13 cellular contexts compared by ENCODE assay signal in genomic region chr6:163459007-163459406, GRCh38. TPM values are rescaled to one million over a fixed set of nuclear protein-coding genes. Genes with fewer than 3 reads are reported as not detected.
DNase-seq lines count a peak whose midpoint lies in the region; ATAC-seq and TF ChIP-seq lines count a peak whose summit lies in the region.
"Had no signal": no experiment of that assay in that cellular context is flagged by ENCODE, and none has a peak within 500 bp of the region (broad histone marks: within the 10 kb centered on the region; RNA-seq: fewer than 3 reads in every experiment).

No MANE protein-coding gene starts in this region.

- intact Hi-C loops in CD14-positive monocyte (cut with micrococcal nuclease) = loop anchor here in 1 of 2 donors (5.0 kb wide), 1 partner anchor 37 kb away; no protein-coding TSS in a partner anchor
- intact Hi-C loops in aorta (cut with DNase I) = no loop called here

- H3K27ac ChIP-seq in GM23248 (peak overlapping the region; percentile 80), brain microvascular endothelial cell (peak overlapping the region; percentile 61), aorta (ENCODE audit: low read depth in 1 of 2, low read length in 2 of 2) (no peak overlapping the region), WERI-Rb-1 (no peak overlapping the region)

- H3K36me3 ChIP-seq in GM23248 (ENCODE audit: low read depth) = no peaks in the 10 kb centered on the region
- no peaks in the 10 kb centered on the region for H3K36me3 ChIP-seq in brain microvascular endothelial cell (replicated peaks)
- H3K36me3 ChIP-seq in aorta (ENCODE audit: control insufficient read depth in 1 of 2, insufficient read depth in 2 of 2, low read length in 1 of 2) = no peaks in the 10 kb centered on the region
- H3K36me3 ChIP-seq in WERI-Rb-1 = no peaks in the 10 kb centered on the region; the same call in 1 of the 2 replicates

- peak overlapping the region; percentile 99 for H3K4me2 ChIP-seq in GM23248 (ENCODE audit: unreplicated experiment)

- no peak overlapping the region for H3K4me3 Mint-ChIP-seq in CD14-positive monocyte
- H3K4me3 Mint-ChIP-seq in neural crest cell = no peak overlapping the region

- H3K9me2 ChIP-seq in GM23248 (ENCODE audit: insufficient read depth) = no peaks in the 10 kb centered on the region

- TF ChIP-seq CTCF in CD14-positive monocyte (IDR thresholded peaks at IDR 0.05) = no peak
- no peak for TF ChIP-seq CTCF in brain microvascular endothelial cell (IDR thresholded peaks at IDR 0.05; ENCODE audit: low read depth, low read length, missing control alignments)
- no peak for TF ChIP-seq CTCF in neural crest cell (conservative IDR thresholded peaks at IDR 0.05)
- TF ChIP-seq CTCF in WERI-Rb-1 (IDR thresholded peaks at IDR 0.05; ENCODE audit: low read depth, low read length) = no peak

- peaks cover 62% of the 10 kb centered on the region for H3F3A ChIP-seq in GM23248 (ENCODE audit: insufficient read depth)

- H3K4me3 ChIP-seq in GM23248 (no peak overlapping the region), brain microvascular endothelial cell (ENCODE audit: low read depth, low read length) (no peak overlapping the region), aorta (ENCODE audit: low read length in 2 of 2) (no peak overlapping the region), WERI-Rb-1 (ENCODE audit: low read depth, low read length) (no peak overlapping the region)

- no peaks in the 10 kb centered on the region for H3K27me3 Mint-ChIP-seq in CD14-positive monocyte (ENCODE audit: low read depth in 3 of 3)
- H3K27me3 Mint-ChIP-seq in neural crest cell (ENCODE audit: low read depth) = no peaks in the 10 kb centered on the region

- H3K4me1 ChIP-seq in GM23248 (ENCODE audit: insufficient read depth) (peaks cover 67% of the 10 kb centered on the region), aorta (ENCODE audit: control insufficient read depth in 1 of 2, insufficient read depth in 2 of 2, low read length in 2 of 2) (peaks cover 5 to 10% of the 10 kb centered on the region in 2 donors)

- peaks cover 95% of the 10 kb centered on the region for H3K79me2 ChIP-seq in GM23248 (ENCODE audit: insufficient read depth)

- H3K36me3 Mint-ChIP-seq in CD14-positive monocyte (peaks cover 37 to 50% of the 10 kb centered on the region in 2 donors), neural crest cell (ENCODE audit: low read depth) (peaks cover 19% of the 10 kb centered on the region)

- H3K27ac Mint-ChIP-seq in CD14-positive monocyte (peak overlapping the region in 5 of 7 donors; percentile 35 to 88 (median 58)), neural crest cell (ENCODE audit: unreplicated experiment) (peak overlapping the region; percentile 0)

- no peak overlapping the region; the same call in 1 of the 2 replicates for H3K9ac ChIP-seq in GM23248

- no peaks in the 10 kb centered on the region for H3K27me3 ChIP-seq in GM23248 (replicated peaks; ENCODE audit: insufficient read depth)
- no peaks in the 10 kb centered on the region for H3K27me3 ChIP-seq in brain microvascular endothelial cell (replicated peaks)
- H3K27me3 ChIP-seq in aorta (ENCODE audit: control insufficient read depth in 1 of 2, insufficient read depth in 2 of 2, low read length in 1 of 2) = no peaks in the 10 kb centered on the region
- H3K27me3 ChIP-seq in WERI-Rb-1 (ENCODE audit: insufficient read depth, low read depth, severe bottlenecking) = no peaks in the 10 kb centered on the region

- H3K9me3 ChIP-seq in GM23248 (ENCODE audit: low read depth) (no peaks in the 10 kb centered on the region), aorta (ENCODE audit: control insufficient read depth, low read length) (no peaks in the 10 kb centered on the region), WERI-Rb-1 (ENCODE audit: severe bottlenecking) (no peaks in the 10 kb centered on the region)

- no peak for DNase-seq in CD14-positive monocyte (ENCODE audit: low spot score)
- no peak for DNase-seq in GM23248
- no peak for DNase-seq in brain microvascular endothelial cell
- DNase-seq in neural crest cell (ENCODE audit: low read depth, low spot score) = no peak
- DNase-seq in aorta = no peak
- no peak for DNase-seq in WERI-Rb-1
- DNase-seq: DMS53; effector CD4-positive, alpha-beta T cell; NCI-H1436 treated with DMSO at 0.1 percent for 48 hours; NCI-H748 treated with DMSO at 0.1 percent for 48 hours; SHP77 had no signal

- no peak overlapping the region for H2AFZ ChIP-seq in GM23248

- no peak for ATAC-seq in HG03520 (IDR thresholded peaks at IDR 0.05; ENCODE audit: unreplicated experiment)
- no peak for ATAC-seq in aorta (ENCODE audit: low FRiP score)
- ATAC-seq: HCT116 had no signal

- peaks cover 3% of the 10 kb centered on the region; the same call in 1 of the 2 replicates for H4K20me1 ChIP-seq in GM23248 (ENCODE audit: insufficient read depth)

- H3K4me1 Mint-ChIP-seq in CD14-positive monocyte = peaks cover 56% of the 10 kb centered on the region
- peaks cover 77% of the 10 kb centered on the region for H3K4me1 Mint-ChIP-seq in neural crest cell

- H3K9me3 Mint-ChIP-seq in CD14-positive monocyte (no peaks in the 10 kb centered on the region), neural crest cell (peaks cover 4% of the 10 kb centered on the region)

- WGBS in GM23248 (ENCODE audit: low coverage in 1 of 2, low lambda C conversion rate in 2 of 2, missing lambda C conversion rate in 2 of 2), 2 experiments = 95 to 97% methylated on average over 2 of the region's 2 CpGs
- 82 to 97% methylated on average over 2 of the region's 2 CpGs for WGBS in aorta, 2 donors

- in situ Hi-C loops in GM23248 (cut with MboI) = no loop called here
- in situ Hi-C loops in brain microvascular endothelial cell (cut with HindIII; ENCODE audit: low pct_ligation_motif_present, low sequenced_read_pairs) = no loop called here

RNA-seq across cellular contexts. Expression of gene QKI, which starts 44.5 kb away (rescaled TPM):
- polyA plus RNA-seq in CD14-positive monocyte (10 to 100 TPM; 24.3 to 71.8 TPM), GM23248 (2016; fragmentation: Nextera tagmentation; extraction: Ambion mirVana) (12.6 and 13.6 TPM in 2 replicates), aorta (10 to 100 TPM; 27.1 to 30.1 TPM)
- 106 and 145 TPM in 2 replicates for total RNA-seq in GM23248 (2014; rRNA removed; shearing (Covaris generic))
- total RNA-seq in neural crest cell (260 and 267 TPM in 2 replicates), aorta (100 to 1,000 TPM; 149 to 213 TPM)

Comparison
In these comparisons a context has a peak if more than half of its experiments do, and no peak if none do; other contexts are left out.
1. H3K27ac ChIP-seq: peak in GM23248 (single experiment) and brain microvascular endothelial cell (single experiment); none in aorta (0 of 2) and WERI-Rb-1 (single experiment).